19 cellular contexts compared by ENCODE assay signal in genomic region chr21:36509966-36510742, GRCh38. TPM values are rescaled to one million over a fixed set of nuclear protein-coding genes. Genes with fewer than 3 reads are reported as not detected.
A peak's percentile ranks its signal among the peaks of the same experiment; 100 is the strongest.
DNase-seq lines count a peak whose midpoint lies in the region; ATAC-seq and TF ChIP-seq lines count a peak whose summit lies in the region.
"Had no signal": no experiment of that assay in that cellular context is flagged by ENCODE, and none has a peak within 500 bp of the region (broad histone marks: within the 10 kb centered on the region; RNA-seq: fewer than 3 reads in every experiment).

No MANE protein-coding gene starts in this region.

- POLR2A ChIA-PET in PC-3 (lab: Charles Lee; ENCODE audit: unreplicated experiment), result no interaction called here

- H3K4me3 ChIP-seq in GM12865 (ENCODE audit: low read depth, low read length) (no peak overlapping the region), PC-3 (ENCODE audit: low read length) (peak overlapping the region; percentile 20; the same call in 1 of the 2 replicates), hepatocyte (no peak overlapping the region), prostate gland (no peak overlapping the region)

- no peak for TF ChIP-seq POLR2A in prostate gland (IDR thresholded peaks at IDR 0.05)

- CTCF ChIA-PET in PC-3 (lab: Charles Lee), result interaction anchor here (0.6 kb wide), 1 partner anchor 92 kb away, joined by 4 read pairs; no protein-coding TSS in a partner anchor

- peaks cover 7% of the 10 kb centered on the region for H3F3A ChIP-seq in PC-3 (ENCODE audit: low read length, unreplicated experiment)

- H4K20me1 ChIP-seq in PC-3 (ENCODE audit: low read length) (no peaks in the 10 kb centered on the region), hepatocyte (ENCODE audit: insufficient read depth, poor library complexity, severe bottlenecking) (no peaks in the 10 kb centered on the region)

- H3K27me3 ChIP-seq in PC-3 (ENCODE audit: low read length), result no peaks in the 10 kb centered on the region
- H3K27me3 ChIP-seq in hepatocyte, result peaks cover 6% of the 10 kb centered on the region
- no peaks in the 10 kb centered on the region for H3K27me3 ChIP-seq in prostate gland (replicated peaks; ENCODE audit: insufficient read depth)

- 65% methylated on average over 9 of the region's 9 CpGs for WGBS in hepatocyte (ENCODE audit: low lambda C conversion rate, missing lambda C conversion rate)
- WGBS in prostate gland, result 31% methylated on average over 9 of the region's 9 CpGs

- no peaks in the 10 kb centered on the region for H3K79me2 ChIP-seq in PC-3 (ENCODE audit: low read length)
- no peaks in the 10 kb centered on the region for H3K79me2 ChIP-seq in hepatocyte

- intact Hi-C loops in PC-3 (cut with micrococcal nuclease), result loop anchor here (10.0 kb wide), 1 partner anchor 155 kb away; no protein-coding TSS in a partner anchor
- intact Hi-C loops in prostate gland (cut with DNase I), result loop anchor here (5.0 to 10.0 kb wide), 2 partner anchors 427 to 505 kb away; no protein-coding TSS in a partner anchor

- DNase-seq in GM12865 (ENCODE audit: low read depth), result peak; percentile 71
- peak; percentile 93 for DNase-seq in PC-3
- peak; percentile 26 for DNase-seq in hepatocyte (ENCODE audit: low spot score)
- peak; percentile 91 for DNase-seq in prostate gland (ENCODE audit: low spot score)
- no peak for DNase-seq in NCI-H2196 (lab: John Stamatoyannopoulos, UW; ENCODE audit: unreplicated experiment)
- DNase-seq: activated CD4-positive, alpha-beta T cell treated with anti-CD3 and anti-CD28 coated beads, Interleukin-2, amount 10 ng/mL, durations not matched to agents 24 days and 14 days; CD4-positive, CD25-positive, alpha-beta regulatory T cell; effector memory CD4-positive, alpha-beta T cell; foreskin fibroblast; mesenchymal stem cell; MM.1S; NCI-H187; right cardiac atrium; Right ventricle myocardium superior; T1000 had no signal

- TF ChIP-seq CTCF in GM12865 (IDR thresholded peaks at IDR 0.05; ENCODE audit: insufficient read depth, low read depth, low read length, missing control alignments), result no peak
- no peak for TF ChIP-seq CTCF in PC-3 (conservative IDR thresholded peaks at IDR 0.05; ENCODE audit: low read depth, low read length)
- TF ChIP-seq CTCF in hepatocyte (IDR thresholded peaks at IDR 0.05; ENCODE audit: poor library complexity), result no peak
- no peak for TF ChIP-seq CTCF in prostate gland (IDR thresholded peaks at IDR 0.05)

- H2AFZ ChIP-seq in PC-3 (ENCODE audit: low read length) (peak overlapping the region; percentile 16), hepatocyte (no peak overlapping the region)

- H3K9ac ChIP-seq in PC-3 (ENCODE audit: low read length), result peak overlapping the region; percentile 5; the same call in 1 of the 2 replicates

- ATAC-seq in PC-3 (no peak), GM18870 (IDR thresholded peaks at IDR 0.05; ENCODE audit: unreplicated experiment) (no peak), HG02610 (IDR thresholded peaks at IDR 0.05; ENCODE audit: unreplicated experiment) (no peak)
- ATAC-seq: right cardiac atrium had no signal

- no peaks in the 10 kb centered on the region for H3K36me3 ChIP-seq in PC-3 (ENCODE audit: low read depth, low read length)
- no peaks in the 10 kb centered on the region for H3K36me3 ChIP-seq in hepatocyte (replicated peaks; ENCODE audit: insufficient read depth, low read depth)
- no peaks in the 10 kb centered on the region for H3K36me3 ChIP-seq in prostate gland

- no peaks in the 10 kb centered on the region for H3K9me2 ChIP-seq in PC-3 (replicated peaks; ENCODE audit: low read length)
- H3K9me2 ChIP-seq in hepatocyte (replicated peaks; ENCODE audit: insufficient read depth), result no peaks in the 10 kb centered on the region

- H3K27ac ChIP-seq in PC-3 (ENCODE audit: low read length) (peak overlapping the region; percentile 69), hepatocyte (peak overlapping the region; percentile 3), prostate gland (peak overlapping the region; percentile 87 to 92)

- H3K4me2 ChIP-seq in PC-3 (ENCODE audit: low read length), result peak overlapping the region; percentile 70
- H3K4me2 ChIP-seq in hepatocyte, result no peak overlapping the region

- H3K9me3 ChIP-seq in PC-3 (ENCODE audit: low read length), result no peaks in the 10 kb centered on the region
- no peaks in the 10 kb centered on the region for H3K9me3 ChIP-seq in hepatocyte (ENCODE audit: low read depth)
- H3K9me3 ChIP-seq in prostate gland, result no peaks in the 10 kb centered on the region

- BruUV-seq in PC-3 (replicated peaks; lab: Mats Ljungman, UMichigan), result no TSS peak

- peaks cover 45% of the 10 kb centered on the region for H3K4me1 ChIP-seq in PC-3 (ENCODE audit: insufficient read depth, low read length)
- H3K4me1 ChIP-seq in hepatocyte (ENCODE audit: insufficient read depth), result peaks cover 2% of the 10 kb centered on the region
- H3K4me1 ChIP-seq in prostate gland (replicated peaks), result peaks cover 31% of the 10 kb centered on the region

RNA-seq across cellular contexts. Expression of gene CLDN14, which starts 30.2 kb away (rescaled TPM):
- total RNA-seq in PC-3 (2014; rRNA removed), result 8.9 and 10.9 TPM in 2 replicates
- 0.53 and 1.7 TPM in 2 replicates for total RNA-seq in hepatocyte
- 0.51 and 2.2 TPM in 2 replicates for polyA plus RNA-seq in hepatocyte
- not detected for total RNA-seq in prostate gland
- total RNA-seq: activated CD4-positive, alpha-beta T cell treated with anti-CD3 and anti-CD28 coated beads, Interleukin-2, amount 10 ng/mL, durations not matched to agents 24 days and 14 days; cardiac septum; CD4-positive, CD25-positive, alpha-beta regulatory T cell; right cardiac atrium; Right ventricle myocardium superior; temporal lobe had no signal
- polyA plus RNA-seq: CD4-positive, CD25-positive, alpha-beta regulatory T cell; right cardiac atrium had no signal

Comparison
In these comparisons a context has a peak if more than half of its experiments do, and no peak if none do; other contexts are left out.
1. H3K27ac ChIP-seq: peak in every context shown above with its lines; median percentile 90 in prostate gland; 69 in PC-3; 3 in hepatocyte.